22 cellular contexts compared by ENCODE assay signal in the genomic region with DNA sequence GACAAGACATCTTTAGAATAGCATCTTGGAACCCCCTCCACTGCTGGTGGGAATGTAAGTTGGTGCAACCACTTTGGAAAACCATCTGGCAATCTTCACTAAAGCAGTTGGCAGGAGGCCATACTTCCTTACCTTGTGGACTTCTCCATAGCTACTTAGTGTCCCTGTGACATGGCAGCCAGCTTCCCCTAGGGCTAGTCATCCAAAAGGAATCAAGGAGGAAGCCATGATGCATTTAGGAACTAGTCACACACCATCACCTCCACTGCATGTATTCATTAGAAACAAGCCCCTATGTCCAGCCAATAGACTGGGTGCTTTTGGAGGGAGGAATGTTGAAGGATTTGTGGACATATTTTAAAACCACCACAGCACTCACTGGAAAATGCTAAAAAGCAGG. TPM values are rescaled to one million over a fixed set of nuclear protein-coding genes. Genes with fewer than 3 reads are reported as not detected.
"Had no signal": no experiment of that assay in that cellular context is flagged by ENCODE, and none has a peak within 500 bp of the region (broad histone marks: within the 10 kb centered on the region; RNA-seq: fewer than 3 reads in every experiment).

No MANE protein-coding gene starts in this region.

- H3K4me1 Mint-ChIP-seq: neural progenitor cell; stimulated activated naive B cell treated with anti-CD40 and anti-IgM and Interleukin-4, amounts not matched to agents 10 μg/mL and 1 μg/mL and 100 μg/mL, for 72 hours had no signal

- H3K27ac Mint-ChIP-seq: naive thymus-derived CD8-positive, alpha-beta T cell; nephron; neural progenitor cell; progenitor cell of endocrine pancreas; stimulated activated naive B cell treated with anti-CD40 and anti-IgM and Interleukin-4, amounts not matched to agents 10 μg/mL and 1 μg/mL and 100 μg/mL, for 72 hours had no signal

- H3K9me3 Mint-ChIP-seq: naive thymus-derived CD8-positive, alpha-beta T cell; stimulated activated naive B cell treated with anti-CD40 and anti-IgM and Interleukin-4, amounts not matched to agents 10 μg/mL and 1 μg/mL and 100 μg/mL, for 72 hours had no signal

- H3K4me3 Mint-ChIP-seq: naive thymus-derived CD8-positive, alpha-beta T cell; nephron; neural progenitor cell; stimulated activated naive B cell treated with anti-CD40 and anti-IgM and Interleukin-4, amounts not matched to agents 10 μg/mL and 1 μg/mL and 100 μg/mL, for 72 hours had no signal

- DNase-seq: hippocampal formation; kidney glomerular epithelial cell; left colon; lower lobe of right lung; mammary epithelial cell; mesenchymal stem cell; naive thymus-derived CD8-positive, alpha-beta T cell; occipital lobe; right lobe of liver; stimulated activated CD4-positive, alpha-beta T cell treated with anti-CD3 and anti-CD28 coated beads, Interleukin-2, amount 100 ng/mL, for 24 hours; stimulated activated CD4-positive, alpha-beta T cell treated with anti-CD3 and anti-CD28 coated beads, Interleukin-4, amount 100 ng/mL, for 1 hour; stimulated activated naive B cell treated with anti-CD40 and anti-IgM and Interleukin-4, amounts not matched to agents 10 μg/mL and 1 μg/mL and 100 μg/mL, for 72 hours; stimulated activated naive CD8-positive, alpha-beta T cell treated with anti-CD3 and anti-CD28 coated beads, Interleukin-15, Interleukin-2, amounts not matched to agents 100 U/mL and 50 U/mL, for 24 hours; stomach; testis; thyroid gland; transverse colon; upper lobe of right lung had no signal

- H3K27me3 Mint-ChIP-seq: naive thymus-derived CD8-positive, alpha-beta T cell; stimulated activated naive B cell treated with anti-CD40 and anti-IgM and Interleukin-4, amounts not matched to agents 10 μg/mL and 1 μg/mL and 100 μg/mL, for 72 hours had no signal

RNA-seq across cellular contexts. Expression of gene MX2, which starts 19.9 kb away (rescaled TPM):
- total RNA-seq: mammary epithelial cell, osteocyte had no signal
